23 cellular contexts compared by ENCODE assay signal in the genomic region with DNA sequence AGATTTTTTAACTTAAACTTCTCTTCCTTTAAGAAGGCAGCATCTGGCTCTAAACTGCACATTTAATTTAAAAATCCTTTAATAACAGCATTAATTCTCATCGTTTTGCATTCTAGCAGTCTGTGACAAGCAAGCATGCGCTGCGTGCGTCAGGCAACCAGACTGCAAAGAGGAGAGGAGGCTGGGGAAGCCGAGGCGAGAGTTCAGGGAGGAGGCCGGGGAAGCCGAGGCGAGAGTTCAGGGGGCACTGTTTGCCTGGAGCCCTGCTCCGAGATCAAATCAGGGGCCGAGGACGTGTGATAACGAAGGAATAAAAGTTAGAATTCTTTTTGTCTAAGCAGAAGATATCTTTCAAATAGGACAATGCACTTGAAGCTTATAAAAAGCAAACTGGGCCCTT.
DNase-seq lines count a peak whose midpoint lies in the region; TF ChIP-seq lines count a peak whose summit lies in the region.
"Had no signal": no experiment of that assay in that cellular context is flagged by ENCODE, and none has a peak within 500 bp of the region (broad histone marks: within the 10 kb centered on the region; RNA-seq: fewer than 3 reads in every experiment).

No MANE protein-coding gene starts in this region.

- H3K27ac Mint-ChIP-seq in MCF 10A (ENCODE audit: low read depth, unreplicated experiment) (peak overlapping the region; percentile 83), mesothelial cell of epicardium (peak overlapping the region; percentile 4)
- no peak overlapping the region for H3K27ac Mint-ChIP-seq in activated naive CD4-positive, alpha-beta T cell treated with anti-CD3 and anti-CD28 coated beads for 36 hours
- H3K27ac Mint-ChIP-seq: activated B cell treated with CpG ODN at 0.5 μM for 24 hours; activated CD4-positive, alpha-beta memory T cell treated with anti-CD3 and anti-CD28 coated beads, Interleukin-2, amount 10 ng/mL, durations not matched to agents 7 days and 5 days; activated naive CD4-positive, alpha-beta T cell treated with anti-CD3 and anti-CD28 coated beads, Interleukin-2, amount 10 ng/mL, durations not matched to agents 7 days and 5 days; activated T-cell treated with anti-CD3 and anti-CD28 coated beads, Interleukin-2, amount 50 U/mL, for 24 hours; B cell; memory B cell had no signal

- H3K27ac ChIP-seq in breast epithelium (no peak overlapping the region), duodenal mucosa (ENCODE audit: low read depth, low read length) (peak overlapping the region; percentile 69), transverse colon (peak overlapping the region; percentile 87 to 89 (median 88))
- H3K27ac ChIP-seq: 22Rv1, heart right ventricle had no signal

- in situ Hi-C loops in transverse colon (cut with MboI; ENCODE audit: low pct_ligation_motif_present in 1 of 4, low pct_unique_long_range_greater_than_20kb in 1 of 4, low sequenced_read_pairs in 3 of 4), result loop anchor here in 2 of 4 donors (25.0 kb wide), 1 partner anchor 413 kb away; no protein-coding TSS in a partner anchor

- H3K9me3 Mint-ChIP-seq in MCF 10A (ENCODE audit: unreplicated experiment), result peaks cover 11% of the 10 kb centered on the region
- H3K9me3 Mint-ChIP-seq in mesothelial cell of epicardium, result no peaks in the 10 kb centered on the region
- H3K9me3 Mint-ChIP-seq in activated naive CD4-positive, alpha-beta T cell treated with anti-CD3 and anti-CD28 coated beads for 36 hours, result no peaks in the 10 kb centered on the region
- H3K9me3 Mint-ChIP-seq: activated B cell treated with CpG ODN at 0.5 μM for 24 hours; activated CD4-positive, alpha-beta memory T cell treated with anti-CD3 and anti-CD28 coated beads, Interleukin-2, amount 10 ng/mL, durations not matched to agents 7 days and 5 days; activated naive CD4-positive, alpha-beta T cell treated with anti-CD3 and anti-CD28 coated beads, Interleukin-2, amount 10 ng/mL, durations not matched to agents 7 days and 5 days; activated T-cell treated with anti-CD3 and anti-CD28 coated beads, Interleukin-2, amount 50 U/mL, for 24 hours had no signal

- H3K4me3 ChIP-seq in breast epithelium, result no peak overlapping the region
- peak overlapping the region in 1 of 2 donors; percentile 16 for H3K4me3 ChIP-seq in duodenal mucosa (ENCODE audit: low read depth in 1 of 2, low read length in 2 of 2)
- H3K4me3 ChIP-seq in transverse colon, result peak overlapping the region in 1 of 4 donors; percentile 8
- H3K4me3 ChIP-seq: heart right ventricle had no signal

- TF ChIP-seq POLR2A in breast epithelium (IDR thresholded peaks at IDR 0.05) (no peak), transverse colon (IDR thresholded peaks at IDR 0.05) (no peak)

- no peaks in the 10 kb centered on the region for H3K27me3 Mint-ChIP-seq in MCF 10A (ENCODE audit: insufficient read depth, unreplicated experiment)
- no peaks in the 10 kb centered on the region for H3K27me3 Mint-ChIP-seq in mesothelial cell of epicardium (ENCODE audit: low read depth)
- peaks cover 7% of the 10 kb centered on the region for H3K27me3 Mint-ChIP-seq in activated naive CD4-positive, alpha-beta T cell treated with anti-CD3 and anti-CD28 coated beads for 36 hours (ENCODE audit: low read depth)
- H3K27me3 Mint-ChIP-seq: activated B cell treated with CpG ODN at 0.5 μM for 24 hours; activated CD4-positive, alpha-beta memory T cell treated with anti-CD3 and anti-CD28 coated beads, Interleukin-2, amount 10 ng/mL, durations not matched to agents 7 days and 5 days; activated naive CD4-positive, alpha-beta T cell treated with anti-CD3 and anti-CD28 coated beads, Interleukin-2, amount 10 ng/mL, durations not matched to agents 7 days and 5 days; activated T-cell treated with anti-CD3 and anti-CD28 coated beads, Interleukin-2, amount 50 U/mL, for 24 hours; B cell; memory B cell had no signal

- BruUV-seq in MCF 10A (replicated peaks; lab: Mats Ljungman, UMichigan), result no TSS peak

- no peak for TF ChIP-seq EP300 in transverse colon (IDR thresholded peaks at IDR 0.05; ENCODE audit: low read depth)

- CTCF ChIA-PET in MCF 10A (lab: Yijun Ruan, JAX), result interaction anchor here (0.7 kb wide), 1 partner anchor 357 kb away, joined by 3 read pairs; no protein-coding TSS in a partner anchor
- CTCF ChIA-PET in activated naive CD4-positive, alpha-beta T cell treated with anti-CD3 and anti-CD28 coated beads for 36 hours (lab: Charles Lee), result no interaction called here

- no peaks in the 10 kb centered on the region for H3K27me3 ChIP-seq in breast epithelium
- H3K27me3 ChIP-seq in duodenal mucosa (ENCODE audit: control insufficient read depth in 1 of 2, insufficient read depth in 2 of 2, low read length in 2 of 2), result no peaks in the 10 kb centered on the region
- H3K27me3 ChIP-seq in transverse colon, result no peaks in the 10 kb centered on the region
- H3K27me3 ChIP-seq: heart right ventricle had no signal

- intact Hi-C loops in MCF 10A (cut with micrococcal nuclease), result loop anchor here (5.0 kb wide), 1 partner anchor 433 kb away; no protein-coding TSS in a partner anchor
- intact Hi-C loops in breast epithelium (cut with DNase I; ENCODE audit: low total_unique reads), result no loop called here
- intact Hi-C loops in transverse colon (cut with DNase I; ENCODE audit: low total_unique reads), result loop anchor here (2.0 kb wide), 1 partner anchor 41 kb away; no protein-coding TSS in a partner anchor
- intact Hi-C loops in activated naive CD4-positive, alpha-beta T cell treated with anti-CD3 and anti-CD28 coated beads for 36 hours (cut with micrococcal nuclease), result no loop called here

- POLR2A ChIA-PET in MCF 10A (lab: Yijun Ruan, JAX), result interaction anchor here (1.0 kb wide), 1 partner anchor 17 kb away, joined by 3 read pairs; no protein-coding TSS in a partner anchor

- H3K4me1 Mint-ChIP-seq in MCF 10A (ENCODE audit: insufficient read depth, unreplicated experiment) (peaks cover 77% of the 10 kb centered on the region), mesothelial cell of epicardium (peaks cover 33% of the 10 kb centered on the region)
- no peaks in the 10 kb centered on the region for H3K4me1 Mint-ChIP-seq in activated naive CD4-positive, alpha-beta T cell treated with anti-CD3 and anti-CD28 coated beads for 36 hours (ENCODE audit: low read depth)
- H3K4me1 Mint-ChIP-seq: activated B cell treated with CpG ODN at 0.5 μM for 24 hours; activated CD4-positive, alpha-beta memory T cell treated with anti-CD3 and anti-CD28 coated beads, Interleukin-2, amount 10 ng/mL, durations not matched to agents 7 days and 5 days; activated naive CD4-positive, alpha-beta T cell treated with anti-CD3 and anti-CD28 coated beads, Interleukin-2, amount 10 ng/mL, durations not matched to agents 7 days and 5 days; B cell; memory B cell had no signal

- no peaks in the 10 kb centered on the region for H3K4me1 ChIP-seq in breast epithelium
- peaks cover 31 to 60% of the 10 kb centered on the region in 2 donors for H3K4me1 ChIP-seq in duodenal mucosa (ENCODE audit: control insufficient read depth in 1 of 2, insufficient read depth in 2 of 2, low read length in 2 of 2)
- peaks cover 9 to 58% (median 29%) of the 10 kb centered on the region in 4 donors for H3K4me1 ChIP-seq in transverse colon

- H3K4me3 Mint-ChIP-seq in MCF 10A (ENCODE audit: unreplicated experiment), result no peak overlapping the region
- H3K4me3 Mint-ChIP-seq in mesothelial cell of epicardium, result no peak overlapping the region
- no peak overlapping the region for H3K4me3 Mint-ChIP-seq in activated naive CD4-positive, alpha-beta T cell treated with anti-CD3 and anti-CD28 coated beads for 36 hours
- H3K4me3 Mint-ChIP-seq: activated B cell treated with CpG ODN at 0.5 μM for 24 hours; activated CD4-positive, alpha-beta memory T cell treated with anti-CD3 and anti-CD28 coated beads, Interleukin-2, amount 10 ng/mL, durations not matched to agents 7 days and 5 days; activated naive CD4-positive, alpha-beta T cell treated with anti-CD3 and anti-CD28 coated beads, Interleukin-2, amount 10 ng/mL, durations not matched to agents 7 days and 5 days; activated T-cell treated with anti-CD3 and anti-CD28 coated beads, Interleukin-2, amount 50 U/mL, for 24 hours; B cell; memory B cell had no signal

- H3K9me3 ChIP-seq in breast epithelium (no peaks in the 10 kb centered on the region), duodenal mucosa (ENCODE audit: control insufficient read depth in 1 of 2, low read length in 2 of 2) (no peaks in the 10 kb centered on the region), transverse colon (no peaks in the 10 kb centered on the region)
- H3K9me3 ChIP-seq: heart right ventricle had no signal

- 63 to 80% methylated on average over 5 to 13 of the region's 13 CpGs for WGBS in transverse colon (ENCODE audit: low coverage in 1 of 2), 2 donors

- DNase-seq in MCF 10A (ENCODE audit: unreplicated experiment) (no peak), breast epithelium (ENCODE audit: low spot score in 2 of 2) (no peak), mesothelial cell of epicardium (ENCODE audit: low spot score in 2 of 2, unreplicated experiment in 2 of 2) (no peak), transverse colon (peak; percentile 39), NCI-H345 treated with DMSO at 0.1 percent for 48 hours (lab: John Stamatoyannopoulos, UW; ENCODE audit: unreplicated experiment) (no peak)
- no peak for DNase-seq in stimulated activated naive CD4-positive, alpha-beta T cell (lab: John Stamatoyannopoulos, UW)
- no peak for DNase-seq in activated naive CD4-positive, alpha-beta T cell treated with anti-CD3 and anti-CD28 coated beads for 36 hours
- DNase-seq: activated B cell treated with CpG ODN at 0.5 μM for 24 hours; activated CD4-positive, alpha-beta memory T cell treated with anti-CD3 and anti-CD28 coated beads, Interleukin-2, amount 10 ng/mL, durations not matched to agents 7 days and 5 days; activated naive CD4-positive, alpha-beta T cell treated with anti-CD3 and anti-CD28 coated beads, Interleukin-2, amount 10 ng/mL, durations not matched to agents 7 days and 5 days; activated T-cell treated with anti-CD3 and anti-CD28 coated beads, Interleukin-2, amount 50 U/mL, for 24 hours; GDM1; kidney; NCI-H146; NCI-H748 treated with DMSO at 0.1 percent for 48 hours; stimulated activated CD4-positive, alpha-beta T cell treated with anti-CD3 and anti-CD28 coated beads, Interleukin-2, amount 100 ng/mL, for 24 hours; stimulated activated naive CD8-positive, alpha-beta T cell treated with anti-CD3 and anti-CD28 coated beads, Interleukin-15, Interleukin-2, amounts not matched to agents 100 U/mL and 50 U/mL, for 24 hours; T-helper 2 cell had no signal

- H3K36me3 Mint-ChIP-seq in MCF 10A (ENCODE audit: insufficient read depth, unreplicated experiment), result peaks cover 12% of the 10 kb centered on the region
- no peaks in the 10 kb centered on the region for H3K36me3 Mint-ChIP-seq in mesothelial cell of epicardium
- no peaks in the 10 kb centered on the region for H3K36me3 Mint-ChIP-seq in activated naive CD4-positive, alpha-beta T cell treated with anti-CD3 and anti-CD28 coated beads for 36 hours (ENCODE audit: low read depth)
- H3K36me3 Mint-ChIP-seq: activated naive CD4-positive, alpha-beta T cell treated with anti-CD3 and anti-CD28 coated beads, Interleukin-2, amount 10 ng/mL, durations not matched to agents 7 days and 5 days; memory B cell had no signal

- H3K9ac ChIP-seq in duodenal mucosa (ENCODE audit: low read depth in 1 of 2, low read length in 2 of 2), result peak overlapping the region in 1 of 2 donors; percentile 31

- H3K36me3 ChIP-seq in breast epithelium (no peaks in the 10 kb centered on the region), duodenal mucosa (ENCODE audit: control insufficient read depth in 1 of 2, insufficient read depth in 2 of 2, low read length in 2 of 2) (no peaks in the 10 kb centered on the region), transverse colon (no peaks in the 10 kb centered on the region)
- H3K36me3 ChIP-seq: heart right ventricle had no signal

- TF ChIP-seq CTCF in MCF 10A (IDR thresholded peaks at IDR 0.05; ENCODE audit: unreplicated experiment) (no peak), breast epithelium (IDR thresholded peaks at IDR 0.05) (no peak), mesothelial cell of epicardium (IDR thresholded peaks at IDR 0.05; ENCODE audit: unreplicated experiment) (no peak), transverse colon (IDR thresholded peaks at IDR 0.05) (no peak)

Comparison
In these comparisons a context has a peak if more than half of its experiments do, and no peak if none do; other contexts are left out.
1. intact Hi-C loops: an anchor here in MCF 10A (5.0 kb wide) and transverse colon (2.0 kb wide); none called in breast epithelium and activated naive CD4-positive, alpha-beta T cell treated with anti-CD3 and anti-CD28 coated beads for 36 hours.
2. H3K27ac ChIP-seq: peak in duodenal mucosa (single experiment) and transverse colon (4 of 4); none in breast epithelium (0 of 2).